15 cellular contexts compared by ENCODE assay signal in the genomic region with DNA sequence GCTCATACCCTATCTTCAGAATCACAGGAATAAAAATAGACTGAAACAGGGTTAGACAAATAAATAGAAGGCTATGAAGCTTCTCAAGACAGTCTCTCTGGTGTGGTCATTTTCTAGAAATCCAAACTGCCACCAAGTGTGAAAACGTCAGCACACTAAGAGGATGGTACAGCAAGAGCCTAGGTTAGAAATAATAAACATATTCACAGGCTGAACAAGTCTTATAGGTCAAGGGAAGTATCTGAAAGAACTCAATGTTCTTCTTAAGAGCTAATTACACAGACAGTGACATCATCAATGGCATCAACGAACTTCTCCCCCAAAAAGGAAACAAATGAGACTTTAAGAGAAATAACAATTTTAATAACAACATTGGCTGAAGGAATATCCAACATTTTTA.
"Had no signal": no experiment of that assay in that cellular context is flagged by ENCODE, and none has a peak within 500 bp of the region (broad histone marks: within the 10 kb centered on the region; RNA-seq: fewer than 3 reads in every experiment).

No MANE protein-coding gene starts in this region.

- H3K27me3 Mint-ChIP-seq: type B pancreatic cell had no signal

- H3K27ac ChIP-seq: coronary artery, heart left ventricle, lower lobe of right lung, suprapubic skin, thyroid gland had no signal

- H3K4me1 ChIP-seq: heart left ventricle, lower lobe of right lung, suprapubic skin had no signal

- H3K27ac Mint-ChIP-seq: endodermal cell; memory B cell; mesothelial cell of epicardium; natural killer cell; stimulated activated effector memory CD8-positive, alpha-beta T cell treated with anti-CD3 and anti-CD28 coated beads, Interleukin-12 subunit alpha, Interleukin-12 subunit beta, amount 100 ng/mL, for 72 hours; type B pancreatic cell had no signal

- H3K4me3 ChIP-seq: coronary artery, heart left ventricle, lower lobe of right lung, suprapubic skin, thyroid gland had no signal

- H3K27me3 ChIP-seq: heart left ventricle, suprapubic skin, thyroid gland had no signal

- H3K9me3 ChIP-seq: heart left ventricle, lower lobe of right lung, suprapubic skin, thyroid gland had no signal

- DNase-seq: heart left ventricle, hippocampal formation, lower lobe of right lung, natural killer cell had no signal

- H3K9me3 Mint-ChIP-seq: endodermal cell; memory B cell; mesothelial cell of epicardium; natural killer cell; neural crest cell; stimulated activated effector memory CD8-positive, alpha-beta T cell treated with anti-CD3 and anti-CD28 coated beads, Interleukin-12 subunit alpha, Interleukin-12 subunit beta, amount 100 ng/mL, for 72 hours; type B pancreatic cell had no signal

- H3K36me3 ChIP-seq: heart left ventricle, suprapubic skin, thyroid gland had no signal

- ATAC-seq: heart left ventricle; natural killer cell; right cardiac atrium; stimulated activated effector memory CD8-positive, alpha-beta T cell treated with anti-CD3 and anti-CD28 coated beads, Interleukin-12 subunit alpha, Interleukin-12 subunit beta, amount 100 ng/mL, for 72 hours; stimulated activated naive CD8-positive, alpha-beta T cell treated with anti-CD3 and anti-CD28 coated beads, Interleukin-15, Interleukin-2, amounts not matched to agents 100 U/mL and 50 U/mL, for 24 hours had no signal

- H3K36me3 Mint-ChIP-seq: memory B cell; mesothelial cell of epicardium; natural killer cell; stimulated activated effector memory CD8-positive, alpha-beta T cell treated with anti-CD3 and anti-CD28 coated beads, Interleukin-12 subunit alpha, Interleukin-12 subunit beta, amount 100 ng/mL, for 72 hours; type B pancreatic cell had no signal

- H3K4me3 Mint-ChIP-seq: endodermal cell; memory B cell; mesothelial cell of epicardium; natural killer cell; neural crest cell; stimulated activated effector memory CD8-positive, alpha-beta T cell treated with anti-CD3 and anti-CD28 coated beads, Interleukin-12 subunit alpha, Interleukin-12 subunit beta, amount 100 ng/mL, for 72 hours; type B pancreatic cell had no signal

- H3K4me1 Mint-ChIP-seq: memory B cell; mesothelial cell of epicardium; stimulated activated effector memory CD8-positive, alpha-beta T cell treated with anti-CD3 and anti-CD28 coated beads, Interleukin-12 subunit alpha, Interleukin-12 subunit beta, amount 100 ng/mL, for 72 hours had no signal
